9 cellular contexts compared by ENCODE assay signal in the genomic region with DNA sequence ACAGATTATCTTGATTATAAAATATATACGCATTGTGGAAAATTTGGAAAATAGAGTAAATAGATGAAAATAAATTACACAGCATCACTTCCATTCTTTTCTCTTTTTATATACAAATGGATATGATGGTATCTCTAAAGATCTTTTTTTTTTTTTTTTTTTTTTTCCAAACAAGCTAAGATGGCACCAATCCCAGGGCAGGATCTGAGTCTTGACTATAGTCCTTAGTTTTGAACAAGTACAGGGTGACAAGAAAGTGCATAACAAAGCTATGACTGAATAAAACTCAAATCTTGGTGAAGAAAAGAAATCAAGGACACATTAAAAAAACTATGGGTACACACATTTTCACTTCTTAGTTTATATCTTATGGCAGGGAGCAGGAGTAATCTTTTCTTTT. TPM values are rescaled to one million over a fixed set of nuclear protein-coding genes. Genes with fewer than 3 reads are reported as not detected.
DNase-seq lines count a peak whose midpoint lies in the region; ATAC-seq and TF ChIP-seq lines count a peak whose summit lies in the region.
"Had no signal": no experiment of that assay in that cellular context is flagged by ENCODE, and none has a peak within 500 bp of the region (broad histone marks: within the 10 kb centered on the region; RNA-seq: fewer than 3 reads in every experiment).

No MANE protein-coding gene starts in this region.

- H3K36me3 ChIP-seq in right atrium auricular region = no peaks in the 10 kb centered on the region

- H3K4me1 ChIP-seq in right atrium auricular region = peaks cover 0 to 55% of the 10 kb centered on the region in 2 donors

- no peak overlapping the region for H3K4me3 ChIP-seq in right atrium auricular region

- ATAC-seq in Right ventricle myocardium inferior = no peak
- no peak for ATAC-seq in GM21786 (IDR thresholded peaks at IDR 0.05; ENCODE audit: unreplicated experiment)

- H3K4me3 Mint-ChIP-seq in mesothelial cell of epicardium = no peak overlapping the region
- H3K4me3 Mint-ChIP-seq: CD4-positive, alpha-beta T cell had no signal

- peaks cover 32% of the 10 kb centered on the region for H3K4me1 Mint-ChIP-seq in mesothelial cell of epicardium

- no peak for TF ChIP-seq CTCF in right atrium auricular region (IDR thresholded peaks at IDR 0.05)
- no peak for TF ChIP-seq CTCF in mesothelial cell of epicardium (IDR thresholded peaks at IDR 0.05; ENCODE audit: unreplicated experiment)

- H3K36me3 Mint-ChIP-seq in mesothelial cell of epicardium = peaks cover 16% of the 10 kb centered on the region

- peak overlapping the region; percentile 73 for H3K27ac Mint-ChIP-seq in mesothelial cell of epicardium

- peak overlapping the region; percentile 72 to 81 for H3K27ac ChIP-seq in right atrium auricular region

- H3K9me3 Mint-ChIP-seq in mesothelial cell of epicardium = peaks cover 20% of the 10 kb centered on the region
- H3K9me3 Mint-ChIP-seq: CD4-positive, alpha-beta T cell had no signal

- H3K27me3 Mint-ChIP-seq in mesothelial cell of epicardium (ENCODE audit: low read depth) = no peaks in the 10 kb centered on the region
- H3K27me3 Mint-ChIP-seq: CD4-positive, alpha-beta T cell had no signal

- DNase-seq in right atrium auricular region (ENCODE audit: low spot score) (no peak), Right ventricle myocardium inferior (ENCODE audit: missing footprints) (no peak), amniotic stem cell (lab: John Stamatoyannopoulos, UW) (peak; percentile 41), mesothelial cell of epicardium (ENCODE audit: low spot score in 2 of 2, unreplicated experiment in 2 of 2) (no peak), pons (ENCODE audit: low spot score) (no peak), amygdala (lab: John Stamatoyannopoulos, UW) (no peak), GM19240 (ENCODE audit: insufficient read length, low spot score) (no peak)

- no peaks in the 10 kb centered on the region for H3K27me3 ChIP-seq in right atrium auricular region

- intact Hi-C loops in Right ventricle myocardium inferior (cut with DNase I) = loop anchor here (5.0 kb wide), 2 partner anchors 50 to 65 kb away; no protein-coding TSS in a partner anchor

- H3K9me3 ChIP-seq in right atrium auricular region = no peaks in the 10 kb centered on the region

RNA-seq across cellular contexts. Expression of gene FAM133B, which starts 42.6 kb away (rescaled TPM):
- 10 to 100 TPM in 1 of 2 donors, 1 to 10 TPM in 1; 9.6 to 11.8 TPM for total RNA-seq in right atrium auricular region
- 14.3 TPM for total RNA-seq in Right ventricle myocardium inferior
- 37.2 to 42.9 TPM (median 38.3 TPM) in 3 replicates for total RNA-seq in mesothelial cell of epicardium
